Comparison of ENCODE assay signal across 8 cellular contexts in the genomic region with DNA sequence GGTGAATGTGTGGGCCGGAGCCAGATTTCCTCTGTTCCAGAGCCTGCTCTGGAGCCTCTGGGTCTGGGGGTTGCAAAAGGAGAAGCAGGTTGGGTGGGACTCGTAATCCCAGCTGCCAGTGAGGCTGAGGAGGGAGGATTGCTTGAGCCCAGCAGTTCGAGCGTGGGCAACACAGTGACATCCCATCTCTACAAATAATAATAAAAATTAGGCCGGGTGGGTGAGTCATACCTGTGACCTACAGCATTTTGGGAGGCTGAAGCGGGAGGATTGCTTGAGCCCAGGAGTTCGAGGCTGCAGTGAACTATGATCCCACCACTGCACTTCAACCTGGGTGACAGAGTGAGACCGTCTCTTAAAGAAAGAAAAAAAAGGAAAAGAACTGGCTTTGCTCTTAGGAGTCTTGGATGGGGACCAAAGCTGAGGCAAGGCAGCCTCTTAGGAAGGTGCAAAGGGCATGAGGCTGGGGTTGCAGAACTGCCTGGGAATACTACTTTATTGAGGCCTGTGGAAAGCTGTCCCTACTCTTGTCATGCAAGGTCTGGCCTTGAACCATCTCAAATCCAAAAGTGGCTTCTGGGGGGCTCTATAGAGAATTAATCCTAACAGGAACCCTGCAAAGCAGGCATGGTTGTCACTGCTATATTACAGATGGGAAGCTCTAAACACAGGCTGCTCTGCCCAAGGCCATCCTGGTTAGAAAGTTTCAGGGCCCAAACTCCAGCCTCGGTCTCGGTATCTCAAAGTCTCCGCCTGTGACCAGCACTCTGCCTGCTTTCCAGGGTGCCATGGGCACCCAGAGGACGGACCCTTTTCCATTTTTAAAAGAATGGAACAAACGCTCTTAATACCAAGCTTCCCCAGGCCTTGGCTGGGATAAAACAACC. TPM values are rescaled to one million over a fixed set of nuclear protein-coding genes. Genes with fewer than 3 reads are reported as not detected.
DNase-seq lines count a peak whose midpoint lies in the region; ATAC-seq, FAIRE-seq and TF ChIP-seq lines count a peak whose summit lies in the region.

No MANE protein-coding gene starts in this region.

- no peaks in the 10 kb centered on the region for H3K9me2 ChIP-seq in Karpas-422 (replicated peaks; ENCODE audit: insufficient read depth, low read length)

- WGBS in body of pancreas, 2 donors = 10 to 13% methylated on average over 13 of the region's 13 CpGs
- WGBS in HepG2 (ENCODE audit: low lambda C conversion rate) = 0% methylated on average over 12 of the region's 13 CpGs

- H4K20me1 ChIP-seq in Karpas-422 (ENCODE audit: insufficient read depth, low read depth, low read length) (no peaks in the 10 kb centered on the region), HepG2 (ENCODE audit: insufficient read depth, low read length) (no peaks in the 10 kb centered on the region)

- DNase-seq in stimulated activated naive CD8-positive, alpha-beta T cell treated with anti-CD3 and anti-CD28 coated beads, Interleukin-15, Interleukin-2, amounts not matched to agents 100 U/mL and 50 U/mL, for 24 hours = no peak
- DNase-seq in Karpas-422 = peak; percentile 56
- DNase-seq in body of pancreas = peak in 2 of 4 donors; percentile 17 to 29
- DNase-seq in HepG2 (ENCODE audit: low spot score) = peak; percentile 38
- DNase-seq in tibial artery = no peak
- no peak for DNase-seq in HuH-7.5 (ENCODE audit: low spot score)
- no peak for DNase-seq in DMS153 (lab: John Stamatoyannopoulos, UW)

- peak overlapping the region; percentile 95 for H3K4me3 Mint-ChIP-seq in stimulated activated naive CD8-positive, alpha-beta T cell treated with anti-CD3 and anti-CD28 coated beads, Interleukin-15, Interleukin-2, amounts not matched to agents 100 ng/mL and 50 ng/mL, for 24 hours

- H3K9me3 Mint-ChIP-seq in stimulated activated naive CD8-positive, alpha-beta T cell treated with anti-CD3 and anti-CD28 coated beads, Interleukin-15, Interleukin-2, amounts not matched to agents 100 ng/mL and 50 ng/mL, for 24 hours = no peaks in the 10 kb centered on the region

- TF ChIP-seq POLR2A in body of pancreas (IDR thresholded peaks at IDR 0.05) (no peak), HepG2 (IDR thresholded peaks at IDR 0.05; ENCODE audit: insufficient read depth in 1 of 2, low read depth in 2 of 2, low read length in 2 of 2) (no peak)

- H3K79me2 ChIP-seq in Karpas-422 (ENCODE audit: low read length) (peaks cover 47% of the 10 kb centered on the region), HepG2 (ENCODE audit: insufficient read depth, low read length) (peaks cover 7% of the 10 kb centered on the region)

- H3K27ac ChIP-seq in Karpas-422 (ENCODE audit: low read length) (peak overlapping the region; percentile 75), body of pancreas (peak overlapping the region; percentile 72 to 95 (median 92)), HepG2 (ENCODE audit: extremely low read length, insufficient read depth, low read length) (peak overlapping the region; percentile 87), tibial artery (peak overlapping the region; percentile 89 to 96)

- BruUV-seq in HepG2 (replicated peaks; lab: Mats Ljungman, UMichigan) = TSS peak; percentile 90

- H3K27me3 ChIP-seq in Karpas-422 (ENCODE audit: low read length) (no peaks in the 10 kb centered on the region), body of pancreas (no peaks in the 10 kb centered on the region), HepG2 (ENCODE audit: control insufficient read depth in 1 of 2, insufficient read depth in 2 of 2, low read length in 2 of 2) (no peaks in the 10 kb centered on the region), tibial artery (no peaks in the 10 kb centered on the region)

- POLR2A ChIA-PET in HepG2 (lab: Yijun Ruan, JAX) = interaction anchor here (0.9 to 5.2 kb wide), 8 partner anchors 8 to 226 kb away, joined by 4 to 44 read pairs (median 7); a partner anchor contains a TSS

- CTCF ChIA-PET in HepG2 (lab: Yijun Ruan, JAX; ENCODE audit: low intra/inter-chr PET ratio, low total read pairs) = interaction anchor here (1.0 to 2.8 kb wide), 3 partner anchors 17 to 106 kb away, joined by 3 to 66 read pairs (median 3); no protein-coding TSS in a partner anchor

- TF ChIP-seq RAD21 in HepG2 (CRISPR knock-in tag; IDR thresholded peaks at IDR 0.05) = no peak

- H2AFZ ChIP-seq in Karpas-422 (ENCODE audit: low read length) (peak overlapping the region; percentile 91; the same call in 1 of the 2 replicates), HepG2 (ENCODE audit: low read length) (no peak overlapping the region)

- H3K4me2 ChIP-seq in Karpas-422 (ENCODE audit: low read depth, low read length, poor library complexity, severe bottlenecking) = peak overlapping the region; percentile 98
- H3K4me2 ChIP-seq in HepG2 (ENCODE audit: low read depth, low read length) = peak overlapping the region; percentile 89

- H3K9ac ChIP-seq in Karpas-422 (ENCODE audit: low read length) (peak overlapping the region; percentile 100), HepG2 (ENCODE audit: insufficient read depth, low read depth, low read length) (peak overlapping the region; percentile 90)

- H3K4me1 ChIP-seq in Karpas-422 (ENCODE audit: low read length) = peaks cover 28% of the 10 kb centered on the region
- peaks cover 42% of the 10 kb centered on the region for H3K4me1 ChIP-seq in body of pancreas
- H3K4me1 ChIP-seq in HepG2 (ENCODE audit: insufficient read depth, low read length) = peaks cover 48% of the 10 kb centered on the region
- H3K4me1 ChIP-seq in tibial artery = peaks cover 0 to 42% (median 29%) of the 10 kb centered on the region in 4 donors

- H3K4me3 ChIP-seq in Karpas-422 (ENCODE audit: low read length) = peak overlapping the region; percentile 100
- H3K4me3 ChIP-seq in body of pancreas = peak overlapping the region; percentile 44 to 98
- peak overlapping the region; percentile 77 to 96 (median 85) for H3K4me3 ChIP-seq in HepG2 (replicated peaks in 1 of 3; ENCODE audit: insufficient read depth in 1 of 3, low read depth in 2 of 3, low read length in 3 of 3)
- H3K4me3 ChIP-seq in tibial artery = peak overlapping the region; percentile 88 to 94

- in situ Hi-C loops in HepG2 (cut with HindIII; ENCODE audit: extremely low pct_ligation_motif_present, low pct_unique_long_range_greater_than_20kb) = no loop called here

- peak; percentile 54 for FAIRE-seq in HepG2 (lab: Jason Lieb, UNC)

- ATAC-seq in stimulated activated naive CD8-positive, alpha-beta T cell treated with anti-CD3 and anti-CD28 coated beads, Interleukin-15, Interleukin-2, amounts not matched to agents 100 U/mL and 50 U/mL, for 24 hours = no peak
- ATAC-seq in body of pancreas = peak; percentile 8
- ATAC-seq in HepG2 = peak; percentile 66

- no peaks in the 10 kb centered on the region for H3K36me3 ChIP-seq in Karpas-422 (ENCODE audit: insufficient read depth, low read length)
- no peaks in the 10 kb centered on the region for H3K36me3 ChIP-seq in body of pancreas (replicated peaks in 1 of 2; ENCODE audit: insufficient read depth in 1 of 2, low read depth in 2 of 2)
- no peaks in the 10 kb centered on the region for H3K36me3 ChIP-seq in HepG2 (replicated peaks in 1 of 2; ENCODE audit: control insufficient read depth in 1 of 2, insufficient read depth in 2 of 2, low read length in 2 of 2)
- H3K36me3 ChIP-seq in tibial artery = peaks cover 0 to 6% (median 0%) of the 10 kb centered on the region in 3 donors

- H3K9me3 ChIP-seq in Karpas-422 (ENCODE audit: low read length) (no peaks in the 10 kb centered on the region), body of pancreas (no peaks in the 10 kb centered on the region), HepG2 (ENCODE audit: low read length) (no peaks in the 10 kb centered on the region), tibial artery (no peaks in the 10 kb centered on the region)

- TF ChIP-seq EP300 in HepG2 (IDR thresholded peaks at IDR 0.05; ENCODE audit: low read depth in 2 of 2, low read length in 2 of 2) (no peak), HepG2 (CRISPR knock-in tag; IDR thresholded peaks at IDR 0.05; ENCODE audit: borderline replicate concordance) (no peak)

- TF ChIP-seq CTCF in body of pancreas (IDR thresholded peaks at IDR 0.05) (no peak), HepG2 (CRISPR knock-in tag; IDR thresholded peaks at IDR 0.05) (no peak), tibial artery (IDR thresholded peaks at IDR 0.05) (no peak)

- intact Hi-C loops in body of pancreas (cut with DNase I) (no loop called here), HepG2 (cut with micrococcal nuclease; ENCODE audit: unreplicated experiment) (loop anchor here (1.0 kb wide), 3 partner anchors 8 to 106 kb away; no protein-coding TSS in a partner anchor), tibial artery (cut with DNase I; ENCODE audit: low total_unique reads) (loop anchor here (2.0 to 5.0 kb wide), 3 partner anchors 21 to 101 kb away; no protein-coding TSS in a partner anchor)

- H3K27me3 Mint-ChIP-seq in stimulated activated naive CD8-positive, alpha-beta T cell treated with anti-CD3 and anti-CD28 coated beads, Interleukin-15, Interleukin-2, amounts not matched to agents 100 ng/mL and 50 ng/mL, for 24 hours = no peaks in the 10 kb centered on the region

- peaks cover 18% of the 10 kb centered on the region for H3K36me3 Mint-ChIP-seq in stimulated activated naive CD8-positive, alpha-beta T cell treated with anti-CD3 and anti-CD28 coated beads, Interleukin-15, Interleukin-2, amounts not matched to agents 100 ng/mL and 50 ng/mL, for 24 hours (ENCODE audit: low read depth)

- H3K27ac Mint-ChIP-seq in stimulated activated naive CD8-positive, alpha-beta T cell treated with anti-CD3 and anti-CD28 coated beads, Interleukin-15, Interleukin-2, amounts not matched to agents 100 ng/mL and 50 ng/mL, for 24 hours = peak overlapping the region; percentile 98

- H3K4me1 Mint-ChIP-seq in stimulated activated naive CD8-positive, alpha-beta T cell treated with anti-CD3 and anti-CD28 coated beads, Interleukin-15, Interleukin-2, amounts not matched to agents 100 ng/mL and 50 ng/mL, for 24 hours (ENCODE audit: low read depth) = peaks cover 51% of the 10 kb centered on the region

RNA-seq across cellular contexts. Expression of a gene that starts 0.9 kb away (rescaled TPM):
- total RNA-seq in Karpas-422 (2014; rRNA removed; shearing (Covaris generic); ENCODE audit: low replicate concordance) = 11.8 and 23.4 TPM in 2 replicates
- 10 to 100 TPM; 18.2 to 23.7 TPM for total RNA-seq in body of pancreas
- 34.4 and 34.8 TPM in 2 replicates for total RNA-seq in HepG2 (2016; rRNA removed; fragmentation: Illumina TruSeq; extraction: Trizol)
- 28.6 and 28.9 TPM in 2 replicates for total RNA-seq in HepG2 (2016; cell fraction: cytosol; rRNA removed; fragmentation: Illumina TruSeq; extraction: Trizol; ENCODE audit: low read depth)
- total RNA-seq in HepG2 (2016; cell fraction: insoluble cytoplasmic fraction; rRNA removed; fragmentation: Illumina TruSeq; extraction: Trizol) = 29.0 and 35.2 TPM in 2 replicates
- 73.3 and 76.2 TPM in 2 replicates for total RNA-seq in HepG2 (2016; cell fraction: membrane; rRNA removed; fragmentation: Illumina TruSeq; extraction: Trizol)
- 17.3 and 21.4 TPM in 2 replicates for total RNA-seq in HepG2 (2016; cell fraction: nucleus; rRNA removed; fragmentation: Illumina TruSeq; extraction: Trizol)
- 17.7 and 19.6 TPM in 2 replicates for polyA plus RNA-seq in HepG2 (2011; rRNA removed)
- polyA plus RNA-seq in HepG2 (2011; cell fraction: cytosol; rRNA removed) = 18.1 TPM in 2 replicates
- 13.1 and 14.3 TPM in 2 replicates for polyA plus RNA-seq in HepG2 (2011; cell fraction: nucleus; rRNA removed)
- polyA plus RNA-seq in HepG2 (2012) = 15.9 and 18.6 TPM in 2 replicates
- polyA plus RNA-seq in HepG2 (2016; cell fraction: cytosol; fragmentation: Illumina TruSeq; extraction: Trizol; ENCODE audit: low read depth) = 37.7 and 38.6 TPM in 2 replicates
- 28.6 and 34.2 TPM in 2 replicates for polyA plus RNA-seq in HepG2 (2016; cell fraction: insoluble cytoplasmic fraction; fragmentation: Illumina TruSeq; extraction: Trizol; ENCODE audit: low read depth)
- polyA plus RNA-seq in HepG2 (2016; cell fraction: membrane; fragmentation: Illumina TruSeq; extraction: Trizol; ENCODE audit: low read depth) = 64.1 and 65.3 TPM in 2 replicates
- polyA plus RNA-seq in HepG2 (2016; cell fraction: nucleus; fragmentation: Illumina TruSeq; extraction: Trizol; ENCODE audit: insufficient read depth, low read depth) = 29.3 and 31.8 TPM in 2 replicates
- polyA minus RNA-seq in HepG2 (2011; rRNA and poly(A)+ RNA removed; ENCODE audit: low replicate concordance) = 5.1 and 12.9 TPM in 2 replicates
- 8.3 and 8.7 TPM in 2 replicates for polyA minus RNA-seq in HepG2 (2011; cell fraction: cytosol; rRNA and poly(A)+ RNA removed)
- 6.7 and 10.4 TPM in 2 replicates for polyA minus RNA-seq in HepG2 (2011; cell fraction: nucleus; rRNA and poly(A)+ RNA removed)

RNA-seq across cellular contexts. Expression of a gene that starts 50.7 kb away (rescaled TPM):
- 0.54 TPM in 1 of 2 replicates, not detected in the other for total RNA-seq in Karpas-422 (2014; rRNA removed; shearing (Covaris generic); ENCODE audit: low replicate concordance)
- 10 to 100 TPM; 13.5 to 16.5 TPM for total RNA-seq in body of pancreas
- total RNA-seq in HepG2 (2016; rRNA removed; fragmentation: Illumina TruSeq; extraction: Trizol) = 3.2 and 3.8 TPM in 2 replicates
- 1.5 TPM in 2 replicates for total RNA-seq in HepG2 (2016; cell fraction: cytosol; rRNA removed; fragmentation: Illumina TruSeq; extraction: Trizol; ENCODE audit: low read depth)
- total RNA-seq in HepG2 (2016; cell fraction: insoluble cytoplasmic fraction; rRNA removed; fragmentation: Illumina TruSeq; extraction: Trizol) = 3.0 and 4.1 TPM in 2 replicates
- total RNA-seq in HepG2 (2016; cell fraction: membrane; rRNA removed; fragmentation: Illumina TruSeq; extraction: Trizol) = 2.6 and 2.8 TPM in 2 replicates
- 1.9 and 2.3 TPM in 2 replicates for total RNA-seq in HepG2 (2016; cell fraction: nucleus; rRNA removed; fragmentation: Illumina TruSeq; extraction: Trizol)
- polyA plus RNA-seq in HepG2 (2011; rRNA removed) = 2.9 TPM in 2 replicates
- 1.7 and 4.1 TPM in 2 replicates for polyA plus RNA-seq in HepG2 (2011; cell fraction: cytosol; rRNA removed)
- 3.9 and 4.0 TPM in 2 replicates for polyA plus RNA-seq in HepG2 (2011; cell fraction: nucleus; rRNA removed)
- polyA plus RNA-seq in HepG2 (2012) = 0.71 and 1.4 TPM in 2 replicates
- 0.36 and 0.54 TPM in 2 replicates for polyA plus RNA-seq in HepG2 (2016; cell fraction: cytosol; fragmentation: Illumina TruSeq; extraction: Trizol; ENCODE audit: low read depth)
- 2.4 and 2.7 TPM in 2 replicates for polyA plus RNA-seq in HepG2 (2016; cell fraction: insoluble cytoplasmic fraction; fragmentation: Illumina TruSeq; extraction: Trizol; ENCODE audit: low read depth)
- 1.1 and 1.4 TPM in 2 replicates for polyA plus RNA-seq in HepG2 (2016; cell fraction: membrane; fragmentation: Illumina TruSeq; extraction: Trizol; ENCODE audit: low read depth)
- polyA plus RNA-seq in HepG2 (2016; cell fraction: nucleus; fragmentation: Illumina TruSeq; extraction: Trizol; ENCODE audit: insufficient read depth, low read depth) = 2.7 TPM in 2 replicates
- polyA minus RNA-seq in HepG2 (2011; rRNA and poly(A)+ RNA removed; ENCODE audit: low replicate concordance) = 2.0 and 6.9 TPM in 2 replicates
- polyA minus RNA-seq in HepG2 (2011; cell fraction: cytosol; rRNA and poly(A)+ RNA removed) = 1.5 and 3.6 TPM in 2 replicates
- 2.1 and 3.0 TPM in 2 replicates for polyA minus RNA-seq in HepG2 (2011; cell fraction: nucleus; rRNA and poly(A)+ RNA removed)

Comparison
In these comparisons a context has a peak if more than half of its experiments do, and no peak if none do; other contexts are left out.
1. DNase-seq: peak in Karpas-422 (single experiment) and HepG2 (single experiment); none in stimulated activated naive CD8-positive, alpha-beta T cell treated with anti-CD3 and anti-CD28 coated beads, Interleukin-15, Interleukin-2, amounts not matched to agents 100 U/mL and 50 U/mL, for 24 hours (single experiment), tibial artery (0 of 2), HuH-7.5 (single experiment) and DMS153 (single experiment).
2. Peak in every context shown above with its lines, with median percentiles within 50 percentile points of each other: H3K27ac ChIP-seq and H3K4me3 ChIP-seq.